Comparison of ENCODE assay signal across 4 cellular contexts in the genomic region with DNA sequence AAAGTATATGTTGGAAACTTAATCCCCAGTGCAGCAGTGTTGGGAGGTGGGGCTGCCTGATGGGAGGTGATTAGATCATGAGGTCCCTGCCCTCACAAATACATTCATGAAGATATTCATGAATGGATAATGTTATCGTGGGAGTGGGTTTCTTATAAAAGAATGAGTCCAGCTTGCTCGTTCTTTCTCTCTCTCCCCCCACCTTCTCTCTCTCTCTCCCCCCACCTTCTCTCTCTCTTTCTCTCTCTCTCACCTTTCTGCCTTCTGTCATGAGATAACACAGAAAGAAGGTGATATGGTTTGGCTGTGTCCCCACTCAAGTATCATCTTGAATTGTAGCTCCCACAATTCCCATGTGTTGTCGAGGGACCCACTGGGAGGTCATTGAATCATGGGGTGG.
"Had no signal": no experiment of that assay in that cellular context is flagged by ENCODE, and none has a peak within 500 bp of the region (broad histone marks: within the 10 kb centered on the region; RNA-seq: fewer than 3 reads in every experiment).

No MANE protein-coding gene starts in this region.

- DNase-seq: IMR-90 had no signal

- H3K27ac ChIP-seq: HL-60, KMS-11 had no signal

- H3K4me3 ChIP-seq: K562 had no signal

- H3K4me2 ChIP-seq: KMS-11 had no signal
